Comparison of ENCODE assay signal across 12 cellular contexts in the genomic region with DNA sequence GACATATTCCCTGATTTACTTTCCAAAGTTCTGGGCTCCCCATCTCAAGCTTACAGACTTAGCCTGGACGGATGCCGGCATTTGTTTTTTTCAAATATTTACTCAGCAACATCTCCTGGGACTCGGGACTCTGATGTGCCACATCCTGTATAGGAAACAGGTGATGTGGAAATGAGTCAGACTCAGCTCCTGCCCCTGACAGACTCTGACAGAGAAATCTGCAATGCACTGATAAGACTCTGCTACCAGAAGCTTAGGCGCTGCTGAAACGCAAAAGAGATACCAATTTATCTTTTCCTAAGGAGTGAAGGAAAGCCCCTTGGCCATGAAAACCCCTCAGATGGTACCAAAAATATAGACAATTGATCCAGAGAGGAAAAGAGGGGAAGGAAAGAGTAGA. TPM values are rescaled to one million over a fixed set of nuclear protein-coding genes. Genes with fewer than 3 reads are reported as not detected.
DNase-seq lines count a peak whose midpoint lies in the region; ATAC-seq and TF ChIP-seq lines count a peak whose summit lies in the region.
"Had no signal": no experiment of that assay in that cellular context is flagged by ENCODE, and none has a peak within 500 bp of the region (broad histone marks: within the 10 kb centered on the region; RNA-seq: fewer than 3 reads in every experiment).

No MANE protein-coding gene starts in this region.

- DNase-seq in activated CD4-positive, alpha-beta T cell treated with anti-CD3 and anti-CD28 coated beads, Interleukin-2, amount 10 ng/mL, durations not matched to agents 7 days and 5 days, result peak; percentile 72
- no peak for DNase-seq in activated CD4-positive, alpha-beta T cell treated with anti-CD3 and anti-CD28 coated beads for 1 hour
- peak; percentile 76 to 85 for DNase-seq in SHP77 (lab: John Stamatoyannopoulos, UW)
- DNase-seq in myocyte (ENCODE audit: low read depth), result peak; percentile 26
- no peak for DNase-seq in transverse colon
- no peak for DNase-seq in COLO829 (ENCODE audit: low spot score)
- DNase-seq: AML-193, T1000 had no signal

- no peaks in the 10 kb centered on the region for H3K9me3 ChIP-seq in transverse colon

- in situ Hi-C loops in transverse colon (cut with MboI; ENCODE audit: low pct_ligation_motif_present in 1 of 4, low pct_unique_long_range_greater_than_20kb in 1 of 4, low sequenced_read_pairs in 3 of 4), result no loop called here

- peaks cover 7% of the 10 kb centered on the region for H3K27me3 ChIP-seq in transverse colon

- peak; percentile 67 for ATAC-seq in HG02610 (IDR thresholded peaks at IDR 0.05; ENCODE audit: unreplicated experiment)
- no peak for ATAC-seq in HG02623 (IDR thresholded peaks at IDR 0.05; ENCODE audit: unreplicated experiment)

- intact Hi-C loops in transverse colon (cut with DNase I; ENCODE audit: low total_unique reads), result no loop called here

- H3K9me3 Mint-ChIP-seq in activated CD4-positive, alpha-beta T cell treated with anti-CD3 and anti-CD28 coated beads, Interleukin-2, amount 10 ng/mL, durations not matched to agents 7 days and 5 days, result peaks cover 5% of the 10 kb centered on the region
- H3K9me3 Mint-ChIP-seq: dendritic cell treated with granulocyte-macrophage colony-stimulating factor and Interleukin-4, amounts not matched to agents 40 ng/mL and 50 ng/mL, for 4 days had no signal

- H3K36me3 ChIP-seq in transverse colon, result no peaks in the 10 kb centered on the region

- TF ChIP-seq POLR2A in transverse colon (IDR thresholded peaks at IDR 0.05), result no peak

- no peak overlapping the region for H3K4me3 ChIP-seq in transverse colon

- CTCF ChIA-PET in activated CD4-positive, alpha-beta T cell treated with anti-CD3 and anti-CD28 coated beads, Interleukin-2, amount 10 ng/mL, durations not matched to agents 7 days and 5 days (lab: Charles Lee), result interaction anchor here (0.9 kb wide), 1 partner anchor 18 kb away, joined by 4 read pairs; no protein-coding TSS in a partner anchor

- H3K27me3 Mint-ChIP-seq in activated CD4-positive, alpha-beta T cell treated with anti-CD3 and anti-CD28 coated beads, Interleukin-2, amount 10 ng/mL, durations not matched to agents 7 days and 5 days, result peaks cover 13% of the 10 kb centered on the region

- no peaks in the 10 kb centered on the region for H3K4me1 ChIP-seq in transverse colon

- H3K36me3 Mint-ChIP-seq in activated CD4-positive, alpha-beta T cell treated with anti-CD3 and anti-CD28 coated beads, Interleukin-2, amount 10 ng/mL, durations not matched to agents 7 days and 5 days (ENCODE audit: low read depth), result no peaks in the 10 kb centered on the region

- no peak overlapping the region for H3K27ac ChIP-seq in transverse colon

- POLR2A ChIA-PET in activated CD4-positive, alpha-beta T cell treated with anti-CD3 and anti-CD28 coated beads, Interleukin-2, amount 10 ng/mL, durations not matched to agents 7 days and 5 days (lab: Charles Lee), result interaction anchor here (0.6 kb wide), 1 partner anchor 550 kb away, joined by 3 read pairs; no protein-coding TSS in a partner anchor

- no peak for TF ChIP-seq CTCF in transverse colon (IDR thresholded peaks at IDR 0.05)

- 57 to 61% methylated on average over 4 to 5 of the region's 5 CpGs for WGBS in transverse colon (ENCODE audit: low coverage in 1 of 2), 2 donors

- H3K4me3 Mint-ChIP-seq in activated CD4-positive, alpha-beta T cell treated with anti-CD3 and anti-CD28 coated beads, Interleukin-2, amount 10 ng/mL, durations not matched to agents 7 days and 5 days, result peak overlapping the region; percentile 45
- H3K4me3 Mint-ChIP-seq: dendritic cell treated with granulocyte-macrophage colony-stimulating factor and Interleukin-4, amounts not matched to agents 40 ng/mL and 50 ng/mL, for 4 days had no signal

- peaks cover 58% of the 10 kb centered on the region for H3K4me1 Mint-ChIP-seq in activated CD4-positive, alpha-beta T cell treated with anti-CD3 and anti-CD28 coated beads, Interleukin-2, amount 10 ng/mL, durations not matched to agents 7 days and 5 days

- H3K27ac Mint-ChIP-seq in activated CD4-positive, alpha-beta T cell treated with anti-CD3 and anti-CD28 coated beads, Interleukin-2, amount 10 ng/mL, durations not matched to agents 7 days and 5 days, result peak overlapping the region; percentile 88
- H3K27ac Mint-ChIP-seq: dendritic cell treated with granulocyte-macrophage colony-stimulating factor and Interleukin-4, amounts not matched to agents 40 ng/mL and 50 ng/mL, for 4 days had no signal

- no peak for TF ChIP-seq EP300 in transverse colon (IDR thresholded peaks at IDR 0.05; ENCODE audit: low read depth)

RNA-seq across cellular contexts. Expression of a gene that starts 16.2 kb away (rescaled TPM):
- 1 to 10 TPM; 3.1 to 3.7 TPM for total RNA-seq in activated CD4-positive, alpha-beta T cell treated with anti-CD3 and anti-CD28 coated beads, Interleukin-2, amount 10 ng/mL, durations not matched to agents 7 days and 5 days
- total RNA-seq in myocyte (not detected in 2 replicates), transverse colon (1 to 10 TPM in 1 of 4 donors, not detected in 3; 3.2 TPM)
- polyA plus RNA-seq in myocyte (2012), result not detected
- total RNA-seq: H1 had no signal
- polyA plus RNA-seq: H1 had no signal

RNA-seq across cellular contexts. Expression of a gene that starts 45.7 kb away (rescaled TPM):
- total RNA-seq in activated CD4-positive, alpha-beta T cell treated with anti-CD3 and anti-CD28 coated beads, Interleukin-2, amount 10 ng/mL, durations not matched to agents 7 days and 5 days, result not detected
- 4.4 and 6.2 TPM in 2 replicates for total RNA-seq in myocyte
- 4.6 TPM for polyA plus RNA-seq in myocyte (2012)
- 100 to 1,000 TPM; 210 to 231 (median 214) TPM for total RNA-seq in transverse colon

RNA-seq across cellular contexts. Expression of a gene that starts 54.7 kb away (rescaled TPM):
- total RNA-seq in activated CD4-positive, alpha-beta T cell treated with anti-CD3 and anti-CD28 coated beads, Interleukin-2, amount 10 ng/mL, durations not matched to agents 7 days and 5 days, result not detected
- total RNA-seq in myocyte (not detected in 2 replicates), transverse colon (1 to 10 TPM in 2 of 4 donors, not detected in 2; 1.1 to 1.5 TPM)
- not detected for polyA plus RNA-seq in myocyte (2012)
- total RNA-seq: H1 had no signal
- polyA plus RNA-seq: H1 had no signal

RNA-seq across cellular contexts. Expression of a gene that starts 55.3 kb away (rescaled TPM):
- 1 to 10 TPM; 3.8 to 5.4 TPM for total RNA-seq in activated CD4-positive, alpha-beta T cell treated with anti-CD3 and anti-CD28 coated beads, Interleukin-2, amount 10 ng/mL, durations not matched to agents 7 days and 5 days
- total RNA-seq in myocyte, result 5.2 and 6.9 TPM in 2 replicates
- polyA plus RNA-seq in myocyte (2012), result 2.6 TPM
- 10 to 100 TPM in 3 of 4 donors, 1 to 10 TPM in 1; 1.1 to 16.5 (median 12.3) TPM for total RNA-seq in transverse colon

Comparison
In these comparisons a context has a peak if more than half of its experiments do, and no peak if none do; other contexts are left out.
1. DNase-seq: peak in activated CD4-positive, alpha-beta T cell treated with anti-CD3 and anti-CD28 coated beads, Interleukin-2, amount 10 ng/mL, durations not matched to agents 7 days and 5 days (single experiment), SHP77 (2 of 2) and myocyte (single experiment); none in activated CD4-positive, alpha-beta T cell treated with anti-CD3 and anti-CD28 coated beads for 1 hour (single experiment), transverse colon (single experiment) and COLO829 (single experiment).
2. RNA of a gene that starts 45.7 kb away (total RNA-seq): 210 to 231 TPM in transverse colon; 4.4 to 6.2 TPM in myocyte and not detected in activated CD4-positive, alpha-beta T cell treated with anti-CD3 and anti-CD28 coated beads, Interleukin-2, amount 10 ng/mL, durations not matched to agents 7 days and 5 days; every median in the first group is over 10 times any median in the second.